In genomic region chr10:34647848-34648247, GRCh38 we compare ENCODE assay signal across 28 cellular contexts.
"Had no signal": no experiment of that assay in that cellular context is flagged by ENCODE, and none has a peak within 500 bp of the region (broad histone marks: within the 10 kb centered on the region; RNA-seq: fewer than 3 reads in every experiment).

No MANE protein-coding gene starts in this region.

- H3K27ac Mint-ChIP-seq: naive B cell; naive thymus-derived CD8-positive, alpha-beta T cell; natural killer cell treated with Interleukin-12 subunit alpha and Interleukin-12 subunit beta and Interleukin-15 and Interleukin-18, amount 100 ng/mL, for 72 hours; neural progenitor cell; stimulated activated effector memory CD8-positive, alpha-beta T cell treated with anti-CD3 and anti-CD28 coated beads, Interleukin-12 subunit alpha, Interleukin-12 subunit beta, amount 100 ng/mL, for 72 hours; stimulated activated naive B cell treated with anti-CD40 and anti-IgM and Interleukin-4, amounts not matched to agents 10 μg/mL and 1 μg/mL and 100 μg/mL, for 72 hours; stimulated activated naive CD8-positive, alpha-beta T cell treated with anti-CD3 and anti-CD28 coated beads, Interleukin-15, Interleukin-2, amounts not matched to agents 100 ng/mL and 50 ng/mL, for 24 hours; type B pancreatic cell had no signal

- H3K9me3 ChIP-seq: ovary, psoas muscle, right lobe of liver, sigmoid colon, stomach, thoracic aorta, thyroid gland, transverse colon, upper lobe of right lung, uterus had no signal

- H3K4me3 Mint-ChIP-seq: naive B cell; naive thymus-derived CD8-positive, alpha-beta T cell; natural killer cell treated with Interleukin-12 subunit alpha and Interleukin-12 subunit beta and Interleukin-15 and Interleukin-18, amount 100 ng/mL, for 72 hours; neural progenitor cell; stimulated activated effector memory CD8-positive, alpha-beta T cell treated with anti-CD3 and anti-CD28 coated beads, Interleukin-12 subunit alpha, Interleukin-12 subunit beta, amount 100 ng/mL, for 72 hours; stimulated activated naive B cell treated with anti-CD40 and anti-IgM and Interleukin-4, amounts not matched to agents 10 μg/mL and 1 μg/mL and 100 μg/mL, for 72 hours; stimulated activated naive CD8-positive, alpha-beta T cell treated with anti-CD3 and anti-CD28 coated beads, Interleukin-15, Interleukin-2, amounts not matched to agents 100 ng/mL and 50 ng/mL, for 24 hours; type B pancreatic cell had no signal

- DNase-seq: naive B cell; naive thymus-derived CD8-positive, alpha-beta T cell; occipital lobe; ovary; posterior cingulate gyrus; psoas muscle; right lobe of liver; sigmoid colon; small intestine; stimulated activated CD4-positive, alpha-beta T cell treated with anti-CD3 and anti-CD28 coated beads, Interleukin-15, amount 100 ng/mL, for 24 hours; stimulated activated CD4-positive, alpha-beta T cell treated with anti-CD3 and anti-CD28 coated beads, Interleukin-2, amount 100 ng/mL, for 24 hours; stimulated activated CD4-positive, alpha-beta T cell treated with anti-CD3 and anti-CD28 coated beads, Interleukin-2, amount 100 ng/mL, for 48 hours; stimulated activated CD4-positive, alpha-beta T cell treated with anti-CD3 and anti-CD28 coated beads, Interleukin-4, amount 100 ng/mL, for 24 hours; stimulated activated naive B cell treated with anti-CD40 and anti-IgM and Interleukin-4, amounts not matched to agents 10 μg/mL and 1 μg/mL and 100 μg/mL, for 72 hours; stimulated activated naive CD4-positive, alpha-beta T cell treated with Interleukin-2 at 50 U/mL for 16 hours; stomach; thyroid gland; transverse colon; upper lobe of right lung; uterus had no signal

- H3K9me3 Mint-ChIP-seq: naive B cell; naive thymus-derived CD8-positive, alpha-beta T cell; natural killer cell treated with Interleukin-12 subunit alpha and Interleukin-12 subunit beta and Interleukin-15 and Interleukin-18, amount 100 ng/mL, for 72 hours; neural progenitor cell; stimulated activated effector memory CD8-positive, alpha-beta T cell treated with anti-CD3 and anti-CD28 coated beads, Interleukin-12 subunit alpha, Interleukin-12 subunit beta, amount 100 ng/mL, for 72 hours; stimulated activated naive B cell treated with anti-CD40 and anti-IgM and Interleukin-4, amounts not matched to agents 10 μg/mL and 1 μg/mL and 100 μg/mL, for 72 hours; stimulated activated naive CD8-positive, alpha-beta T cell treated with anti-CD3 and anti-CD28 coated beads, Interleukin-15, Interleukin-2, amounts not matched to agents 100 ng/mL and 50 ng/mL, for 24 hours; type B pancreatic cell had no signal

- H3K9ac ChIP-seq: neural progenitor cell, parathyroid adenoma had no signal

- H3K27ac ChIP-seq: neural progenitor cell, ovary, parathyroid adenoma, psoas muscle, right lobe of liver, sigmoid colon, stomach, thoracic aorta, thyroid gland, transverse colon, upper lobe of right lung, uterus had no signal

- FAIRE-seq: small intestine had no signal

- ATAC-seq: naive thymus-derived CD8-positive, alpha-beta T cell; natural killer cell treated with Interleukin-12 subunit alpha and Interleukin-12 subunit beta and Interleukin-15 and Interleukin-18, amount 100 ng/mL, for 72 hours; psoas muscle; stimulated activated effector memory CD8-positive, alpha-beta T cell treated with anti-CD3 and anti-CD28 coated beads, Interleukin-12 subunit alpha, Interleukin-12 subunit beta, amount 100 ng/mL, for 72 hours; stimulated activated naive B cell treated with anti-CD40 and anti-IgM and Interleukin-4, amounts not matched to agents 10 μg/mL and 1 μg/mL and 100 μg/mL, for 72 hours had no signal

- H3K4me3 ChIP-seq: neural progenitor cell, ovary, psoas muscle, right lobe of liver, sigmoid colon, stomach, thoracic aorta, thyroid gland, transverse colon, upper lobe of right lung, uterus had no signal

- H3K27me3 ChIP-seq: neural progenitor cell, ovary, right lobe of liver, sigmoid colon, stomach, thyroid gland, transverse colon, upper lobe of right lung, uterus had no signal

- H3K36me3 ChIP-seq: neural progenitor cell, ovary, right lobe of liver, sigmoid colon, stomach, thoracic aorta, thyroid gland, transverse colon, upper lobe of right lung, uterus had no signal

- H3K36me3 Mint-ChIP-seq: naive B cell; naive thymus-derived CD8-positive, alpha-beta T cell; natural killer cell treated with Interleukin-12 subunit alpha and Interleukin-12 subunit beta and Interleukin-15 and Interleukin-18, amount 100 ng/mL, for 72 hours; neural progenitor cell; stimulated activated effector memory CD8-positive, alpha-beta T cell treated with anti-CD3 and anti-CD28 coated beads, Interleukin-12 subunit alpha, Interleukin-12 subunit beta, amount 100 ng/mL, for 72 hours; stimulated activated naive B cell treated with anti-CD40 and anti-IgM and Interleukin-4, amounts not matched to agents 10 μg/mL and 1 μg/mL and 100 μg/mL, for 72 hours; type B pancreatic cell had no signal

- H3K4me1 Mint-ChIP-seq: naive B cell; naive thymus-derived CD8-positive, alpha-beta T cell; stimulated activated effector memory CD8-positive, alpha-beta T cell treated with anti-CD3 and anti-CD28 coated beads, Interleukin-12 subunit alpha, Interleukin-12 subunit beta, amount 100 ng/mL, for 72 hours; stimulated activated naive B cell treated with anti-CD40 and anti-IgM and Interleukin-4, amounts not matched to agents 10 μg/mL and 1 μg/mL and 100 μg/mL, for 72 hours had no signal

- H3K4me1 ChIP-seq: parathyroid adenoma, upper lobe of right lung, uterus had no signal

- H3K27me3 Mint-ChIP-seq: progenitor cell of endocrine pancreas; stimulated activated naive B cell treated with anti-CD40 and anti-IgM and Interleukin-4, amounts not matched to agents 10 μg/mL and 1 μg/mL and 100 μg/mL, for 72 hours; stimulated activated naive CD8-positive, alpha-beta T cell treated with anti-CD3 and anti-CD28 coated beads, Interleukin-15, Interleukin-2, amounts not matched to agents 100 ng/mL and 50 ng/mL, for 24 hours; type B pancreatic cell had no signal
